ENCODE assay signal across 1 cellular context in the genomic region with DNA sequence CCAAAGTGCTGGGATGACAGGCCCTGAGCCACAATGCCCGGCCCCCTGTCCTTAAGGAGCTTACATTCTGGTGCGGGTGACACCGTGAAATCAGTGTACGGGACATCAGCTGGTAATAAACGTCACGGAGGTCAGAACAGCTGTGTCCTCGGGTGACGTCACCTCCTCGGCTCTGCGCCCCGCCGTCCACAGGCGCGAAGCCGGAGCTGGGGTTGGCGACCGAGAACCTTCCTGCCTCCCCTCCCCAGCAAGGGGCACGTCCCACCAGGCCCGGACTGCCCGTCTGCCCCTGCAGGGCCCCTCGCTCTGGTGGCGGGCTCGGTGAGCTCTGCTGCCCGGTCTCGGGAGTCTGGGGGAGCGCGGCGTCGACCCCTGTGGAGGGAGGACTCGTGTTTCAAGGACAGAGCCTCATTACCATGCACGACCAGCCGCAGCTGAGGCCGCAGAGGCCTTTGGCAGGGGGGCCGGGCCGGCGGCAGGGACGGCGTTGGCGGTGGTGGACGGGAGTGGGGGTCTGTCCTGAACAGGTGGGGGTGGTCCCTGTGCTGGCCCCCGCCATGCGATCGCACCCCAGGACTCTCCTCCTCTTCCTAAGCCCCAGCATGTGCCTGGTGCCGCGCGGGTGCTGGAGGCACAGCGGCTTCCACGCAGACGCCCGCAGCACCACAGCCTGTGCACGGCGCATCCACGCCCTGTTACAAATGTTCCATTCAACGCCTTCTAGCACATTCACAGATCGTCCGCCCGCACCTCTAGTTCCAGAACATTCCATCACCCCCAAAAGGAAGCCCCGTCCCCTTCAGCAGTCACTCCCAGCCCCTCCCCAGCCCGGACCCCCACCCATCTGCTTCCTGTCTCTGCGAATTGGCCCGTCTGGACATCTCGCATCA.
TF ChIP-seq lines count a peak whose summit lies in the region.

No MANE protein-coding gene starts in this region.

TF ChIP-seq in WTC11, 78 proteins besides CTCF, POLR2A, EP300 and RAD21 (continued from another document and continues in another):
- TF ChIP-seq JUN (CRISPR knock-in tag; IDR thresholded peaks at IDR 0.05) = no peak
- TF ChIP-seq NFE2L1 (CRISPR knock-in tag; IDR thresholded peaks at IDR 0.05) = 0 out of 2 replicates have a peak, but pooled peaks have one; percentile 47
- no peak for TF ChIP-seq FOXJ3 (CRISPR knock-in tag; IDR thresholded peaks at IDR 0.05; ENCODE audit: borderline replicate concordance)
- TF ChIP-seq CREM (CRISPR knock-in tag; IDR thresholded peaks at IDR 0.05) = 0 out of 2 replicates have a peak, but pooled peaks have one; percentile 53
- TF ChIP-seq, protein P1, sequence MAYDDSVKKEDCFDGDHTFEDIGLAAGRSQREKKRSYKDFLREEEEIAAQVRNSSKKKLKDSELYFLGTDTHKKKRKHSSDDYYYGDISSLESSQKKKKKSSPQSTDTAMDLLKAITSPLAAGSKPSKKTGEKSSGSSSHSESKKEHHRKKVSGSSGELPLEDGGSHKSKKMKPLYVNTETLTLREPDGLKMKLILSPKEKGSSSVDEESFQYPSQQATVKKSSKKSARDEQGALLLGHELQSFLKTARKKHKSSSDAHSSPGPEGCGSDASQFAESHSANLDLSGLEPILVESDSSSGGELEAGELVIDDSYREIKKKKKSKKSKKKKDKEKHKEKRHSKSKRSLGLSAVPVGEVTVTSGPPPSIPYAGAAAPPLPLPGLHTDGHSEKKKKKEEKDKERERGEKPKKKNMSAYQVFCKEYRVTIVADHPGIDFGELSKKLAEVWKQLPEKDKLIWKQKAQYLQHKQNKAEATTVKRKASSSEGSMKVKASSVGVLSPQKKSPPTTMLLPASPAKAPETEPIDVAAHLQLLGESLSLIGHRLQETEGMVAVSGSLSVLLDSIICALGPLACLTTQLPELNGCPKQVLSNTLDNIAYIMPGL (CRISPR knock-in tag; IDR thresholded peaks at IDR 0.05) = peak; percentile 40; the same call in 1 of the 2 replicates
- TF ChIP-seq, protein P2, sequence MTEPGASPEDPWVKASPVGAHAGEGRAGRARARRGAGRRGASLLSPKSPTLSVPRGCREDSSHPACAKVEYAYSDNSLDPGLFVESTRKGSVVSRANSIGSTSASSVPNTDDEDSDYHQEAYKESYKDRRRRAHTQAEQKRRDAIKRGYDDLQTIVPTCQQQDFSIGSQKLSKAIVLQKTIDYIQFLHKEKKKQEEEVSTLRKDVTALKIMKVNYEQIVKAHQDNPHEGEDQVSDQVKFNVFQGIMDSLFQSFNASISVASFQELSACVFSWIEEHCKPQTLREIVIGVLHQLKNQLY (CRISPR knock-in tag; IDR thresholded peaks at IDR 0.05) = peak; percentile 81; the same call in 1 of the 2 replicates
- TF ChIP-seq IRF2 (CRISPR knock-in tag; IDR thresholded peaks at IDR 0.05; ENCODE audit: borderline replicate concordance, low read depth) = no peak
- no peak for TF ChIP-seq SOX15 (CRISPR knock-in tag; IDR thresholded peaks at IDR 0.05)
- TF ChIP-seq ZNF396 (CRISPR knock-in tag; IDR thresholded peaks at IDR 0.05; ENCODE audit: borderline replicate concordance) = no peak
- no peak for TF ChIP-seq OVOL2 (CRISPR knock-in tag; IDR thresholded peaks at IDR 0.05; ENCODE audit: borderline replicate concordance)
- TF ChIP-seq CREB1 (CRISPR knock-in tag; IDR thresholded peaks at IDR 0.05) = 0 out of 2 replicates have a peak, but pooled peaks have one; percentile 14
- TF ChIP-seq ZNF317 (CRISPR knock-in tag; IDR thresholded peaks at IDR 0.05; ENCODE audit: borderline replicate concordance, low read depth) = no peak
- TF ChIP-seq, protein P3, sequence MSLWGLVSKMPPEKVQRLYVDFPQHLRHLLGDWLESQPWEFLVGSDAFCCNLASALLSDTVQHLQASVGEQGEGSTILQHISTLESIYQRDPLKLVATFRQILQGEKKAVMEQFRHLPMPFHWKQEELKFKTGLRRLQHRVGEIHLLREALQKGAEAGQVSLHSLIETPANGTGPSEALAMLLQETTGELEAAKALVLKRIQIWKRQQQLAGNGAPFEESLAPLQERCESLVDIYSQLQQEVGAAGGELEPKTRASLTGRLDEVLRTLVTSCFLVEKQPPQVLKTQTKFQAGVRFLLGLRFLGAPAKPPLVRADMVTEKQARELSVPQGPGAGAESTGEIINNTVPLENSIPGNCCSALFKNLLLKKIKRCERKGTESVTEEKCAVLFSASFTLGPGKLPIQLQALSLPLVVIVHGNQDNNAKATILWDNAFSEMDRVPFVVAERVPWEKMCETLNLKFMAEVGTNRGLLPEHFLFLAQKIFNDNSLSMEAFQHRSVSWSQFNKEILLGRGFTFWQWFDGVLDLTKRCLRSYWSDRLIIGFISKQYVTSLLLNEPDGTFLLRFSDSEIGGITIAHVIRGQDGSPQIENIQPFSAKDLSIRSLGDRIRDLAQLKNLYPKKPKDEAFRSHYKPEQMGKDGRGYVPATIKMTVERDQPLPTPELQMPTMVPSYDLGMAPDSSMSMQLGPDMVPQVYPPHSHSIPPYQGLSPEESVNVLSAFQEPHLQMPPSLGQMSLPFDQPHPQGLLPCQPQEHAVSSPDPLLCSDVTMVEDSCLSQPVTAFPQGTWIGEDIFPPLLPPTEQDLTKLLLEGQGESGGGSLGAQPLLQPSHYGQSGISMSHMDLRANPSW (CRISPR knock-in tag; conservative IDR thresholded peaks at IDR 0.05; ENCODE audit: low read depth) = no peak
- TF ChIP-seq, protein P4, sequence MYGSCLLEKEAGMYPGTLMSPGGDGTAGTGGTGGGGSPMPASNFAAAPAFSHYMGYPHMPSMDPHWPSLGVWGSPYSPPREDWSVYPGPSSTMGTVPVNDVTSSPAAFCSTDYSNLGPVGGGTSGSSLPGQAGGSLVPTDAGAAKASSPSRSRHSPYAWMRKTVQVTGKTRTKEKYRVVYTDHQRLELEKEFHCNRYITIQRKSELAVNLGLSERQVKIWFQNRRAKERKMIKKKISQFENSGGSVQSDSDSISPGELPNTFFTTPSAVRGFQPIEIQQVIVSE (CRISPR knock-in tag; IDR thresholded peaks at IDR 0.05; ENCODE audit: borderline replicate concordance) = no peak
- TF ChIP-seq, protein P5, sequence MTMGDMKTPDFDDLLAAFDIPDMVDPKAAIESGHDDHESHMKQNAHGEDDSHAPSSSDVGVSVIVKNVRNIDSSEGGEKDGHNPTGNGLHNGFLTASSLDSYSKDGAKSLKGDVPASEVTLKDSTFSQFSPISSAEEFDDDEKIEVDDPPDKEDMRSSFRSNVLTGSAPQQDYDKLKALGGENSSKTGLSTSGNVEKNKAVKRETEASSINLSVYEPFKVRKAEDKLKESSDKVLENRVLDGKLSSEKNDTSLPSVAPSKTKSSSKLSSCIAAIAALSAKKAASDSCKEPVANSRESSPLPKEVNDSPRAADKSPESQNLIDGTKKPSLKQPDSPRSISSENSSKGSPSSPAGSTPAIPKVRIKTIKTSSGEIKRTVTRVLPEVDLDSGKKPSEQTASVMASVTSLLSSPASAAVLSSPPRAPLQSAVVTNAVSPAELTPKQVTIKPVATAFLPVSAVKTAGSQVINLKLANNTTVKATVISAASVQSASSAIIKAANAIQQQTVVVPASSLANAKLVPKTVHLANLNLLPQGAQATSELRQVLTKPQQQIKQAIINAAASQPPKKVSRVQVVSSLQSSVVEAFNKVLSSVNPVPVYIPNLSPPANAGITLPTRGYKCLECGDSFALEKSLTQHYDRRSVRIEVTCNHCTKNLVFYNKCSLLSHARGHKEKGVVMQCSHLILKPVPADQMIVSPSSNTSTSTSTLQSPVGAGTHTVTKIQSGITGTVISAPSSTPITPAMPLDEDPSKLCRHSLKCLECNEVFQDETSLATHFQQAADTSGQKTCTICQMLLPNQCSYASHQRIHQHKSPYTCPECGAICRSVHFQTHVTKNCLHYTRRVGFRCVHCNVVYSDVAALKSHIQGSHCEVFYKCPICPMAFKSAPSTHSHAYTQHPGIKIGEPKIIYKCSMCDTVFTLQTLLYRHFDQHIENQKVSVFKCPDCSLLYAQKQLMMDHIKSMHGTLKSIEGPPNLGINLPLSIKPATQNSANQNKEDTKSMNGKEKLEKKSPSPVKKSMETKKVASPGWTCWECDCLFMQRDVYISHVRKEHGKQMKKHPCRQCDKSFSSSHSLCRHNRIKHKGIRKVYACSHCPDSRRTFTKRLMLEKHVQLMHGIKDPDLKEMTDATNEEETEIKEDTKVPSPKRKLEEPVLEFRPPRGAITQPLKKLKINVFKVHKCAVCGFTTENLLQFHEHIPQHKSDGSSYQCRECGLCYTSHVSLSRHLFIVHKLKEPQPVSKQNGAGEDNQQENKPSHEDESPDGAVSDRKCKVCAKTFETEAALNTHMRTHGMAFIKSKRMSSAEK (CRISPR knock-in tag; IDR thresholded peaks at IDR 0.05; ENCODE audit: borderline replicate concordance) = no peak
- peak; percentile 67; the same call in 1 of the 2 replicates for TF ChIP-seq FOXK1 (CRISPR knock-in tag; IDR thresholded peaks at IDR 0.05)
- TF ChIP-seq, protein P6, sequence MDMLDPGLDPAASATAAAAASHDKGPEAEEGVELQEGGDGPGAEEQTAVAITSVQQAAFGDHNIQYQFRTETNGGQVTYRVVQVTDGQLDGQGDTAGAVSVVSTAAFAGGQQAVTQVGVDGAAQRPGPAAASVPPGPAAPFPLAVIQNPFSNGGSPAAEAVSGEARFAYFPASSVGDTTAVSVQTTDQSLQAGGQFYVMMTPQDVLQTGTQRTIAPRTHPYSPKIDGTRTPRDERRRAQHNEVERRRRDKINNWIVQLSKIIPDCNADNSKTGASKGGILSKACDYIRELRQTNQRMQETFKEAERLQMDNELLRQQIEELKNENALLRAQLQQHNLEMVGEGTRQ (CRISPR knock-in tag; IDR thresholded peaks at IDR 0.05) = no peak
- TF ChIP-seq ZNF121 (CRISPR knock-in tag; IDR thresholded peaks at IDR 0.05) = no peak
- TF ChIP-seq, protein P7, sequence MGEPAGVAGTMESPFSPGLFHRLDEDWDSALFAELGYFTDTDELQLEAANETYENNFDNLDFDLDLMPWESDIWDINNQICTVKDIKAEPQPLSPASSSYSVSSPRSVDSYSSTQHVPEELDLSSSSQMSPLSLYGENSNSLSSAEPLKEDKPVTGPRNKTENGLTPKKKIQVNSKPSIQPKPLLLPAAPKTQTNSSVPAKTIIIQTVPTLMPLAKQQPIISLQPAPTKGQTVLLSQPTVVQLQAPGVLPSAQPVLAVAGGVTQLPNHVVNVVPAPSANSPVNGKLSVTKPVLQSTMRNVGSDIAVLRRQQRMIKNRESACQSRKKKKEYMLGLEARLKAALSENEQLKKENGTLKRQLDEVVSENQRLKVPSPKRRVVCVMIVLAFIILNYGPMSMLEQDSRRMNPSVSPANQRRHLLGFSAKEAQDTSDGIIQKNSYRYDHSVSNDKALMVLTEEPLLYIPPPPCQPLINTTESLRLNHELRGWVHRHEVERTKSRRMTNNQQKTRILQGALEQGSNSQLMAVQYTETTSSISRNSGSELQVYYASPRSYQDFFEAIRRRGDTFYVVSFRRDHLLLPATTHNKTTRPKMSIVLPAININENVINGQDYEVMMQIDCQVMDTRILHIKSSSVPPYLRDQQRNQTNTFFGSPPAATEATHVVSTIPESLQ (CRISPR knock-in tag; IDR thresholded peaks at IDR 0.05) = no peak
- TF ChIP-seq, protein P8, sequence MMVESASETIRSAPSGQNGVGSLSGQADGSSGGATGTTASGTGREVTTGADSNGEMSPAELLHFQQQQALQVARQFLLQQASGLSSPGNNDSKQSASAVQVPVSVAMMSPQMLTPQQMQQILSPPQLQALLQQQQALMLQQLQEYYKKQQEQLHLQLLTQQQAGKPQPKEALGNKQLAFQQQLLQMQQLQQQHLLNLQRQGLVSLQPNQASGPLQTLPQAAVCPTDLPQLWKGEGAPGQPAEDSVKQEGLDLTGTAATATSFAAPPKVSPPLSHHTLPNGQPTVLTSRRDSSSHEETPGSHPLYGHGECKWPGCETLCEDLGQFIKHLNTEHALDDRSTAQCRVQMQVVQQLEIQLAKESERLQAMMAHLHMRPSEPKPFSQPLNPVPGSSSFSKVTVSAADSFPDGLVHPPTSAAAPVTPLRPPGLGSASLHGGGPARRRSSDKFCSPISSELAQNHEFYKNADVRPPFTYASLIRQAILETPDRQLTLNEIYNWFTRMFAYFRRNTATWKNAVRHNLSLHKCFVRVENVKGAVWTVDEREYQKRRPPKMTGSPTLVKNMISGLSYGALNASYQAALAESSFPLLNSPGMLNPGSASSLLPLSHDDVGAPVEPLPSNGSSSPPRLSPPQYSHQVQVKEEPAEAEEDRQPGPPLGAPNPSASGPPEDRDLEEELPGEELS (CRISPR knock-in tag; IDR thresholded peaks at IDR 0.05) = no peak
- TF ChIP-seq, protein P9, sequence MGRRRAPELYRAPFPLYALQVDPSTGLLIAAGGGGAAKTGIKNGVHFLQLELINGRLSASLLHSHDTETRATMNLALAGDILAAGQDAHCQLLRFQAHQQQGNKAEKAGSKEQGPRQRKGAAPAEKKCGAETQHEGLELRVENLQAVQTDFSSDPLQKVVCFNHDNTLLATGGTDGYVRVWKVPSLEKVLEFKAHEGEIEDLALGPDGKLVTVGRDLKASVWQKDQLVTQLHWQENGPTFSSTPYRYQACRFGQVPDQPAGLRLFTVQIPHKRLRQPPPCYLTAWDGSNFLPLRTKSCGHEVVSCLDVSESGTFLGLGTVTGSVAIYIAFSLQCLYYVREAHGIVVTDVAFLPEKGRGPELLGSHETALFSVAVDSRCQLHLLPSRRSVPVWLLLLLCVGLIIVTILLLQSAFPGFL (CRISPR knock-in tag; IDR thresholded peaks at IDR 0.05; ENCODE audit: borderline replicate concordance) = no peak
- no peak for TF ChIP-seq SMAD3 (CRISPR knock-in tag; IDR thresholded peaks at IDR 0.05; ENCODE audit: borderline replicate concordance)
- TF ChIP-seq, protein P10, sequence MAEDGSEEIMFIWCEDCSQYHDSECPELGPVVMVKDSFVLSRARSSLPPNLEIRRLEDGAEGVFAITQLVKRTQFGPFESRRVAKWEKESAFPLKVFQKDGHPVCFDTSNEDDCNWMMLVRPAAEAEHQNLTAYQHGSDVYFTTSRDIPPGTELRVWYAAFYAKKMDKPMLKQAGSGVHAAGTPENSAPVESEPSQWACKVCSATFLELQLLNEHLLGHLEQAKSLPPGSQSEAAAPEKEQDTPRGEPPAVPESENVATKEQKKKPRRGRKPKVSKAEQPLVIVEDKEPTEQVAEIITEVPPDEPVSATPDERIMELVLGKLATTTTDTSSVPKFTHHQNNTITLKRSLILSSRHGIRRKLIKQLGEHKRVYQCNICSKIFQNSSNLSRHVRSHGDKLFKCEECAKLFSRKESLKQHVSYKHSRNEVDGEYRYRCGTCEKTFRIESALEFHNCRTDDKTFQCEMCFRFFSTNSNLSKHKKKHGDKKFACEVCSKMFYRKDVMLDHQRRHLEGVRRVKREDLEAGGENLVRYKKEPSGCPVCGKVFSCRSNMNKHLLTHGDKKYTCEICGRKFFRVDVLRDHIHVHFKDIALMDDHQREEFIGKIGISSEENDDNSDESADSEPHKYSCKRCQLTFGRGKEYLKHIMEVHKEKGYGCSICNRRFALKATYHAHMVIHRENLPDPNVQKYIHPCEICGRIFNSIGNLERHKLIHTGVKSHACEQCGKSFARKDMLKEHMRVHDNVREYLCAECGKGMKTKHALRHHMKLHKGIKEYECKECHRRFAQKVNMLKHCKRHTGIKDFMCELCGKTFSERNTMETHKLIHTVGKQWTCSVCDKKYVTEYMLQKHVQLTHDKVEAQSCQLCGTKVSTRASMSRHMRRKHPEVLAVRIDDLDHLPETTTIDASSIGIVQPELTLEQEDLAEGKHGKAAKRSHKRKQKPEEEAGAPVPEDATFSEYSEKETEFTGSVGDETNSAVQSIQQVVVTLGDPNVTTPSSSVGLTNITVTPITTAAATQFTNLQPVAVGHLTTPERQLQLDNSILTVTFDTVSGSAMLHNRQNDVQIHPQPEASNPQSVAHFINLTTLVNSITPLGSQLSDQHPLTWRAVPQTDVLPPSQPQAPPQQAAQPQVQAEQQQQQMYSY (CRISPR knock-in tag; IDR thresholded peaks at IDR 0.05) = no peak; the same call in 1 of the 2 replicates
- TF ChIP-seq, protein P11, sequence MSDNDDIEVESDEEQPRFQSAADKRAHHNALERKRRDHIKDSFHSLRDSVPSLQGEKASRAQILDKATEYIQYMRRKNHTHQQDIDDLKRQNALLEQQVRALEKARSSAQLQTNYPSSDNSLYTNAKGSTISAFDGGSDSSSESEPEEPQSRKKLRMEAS (CRISPR knock-in tag; IDR thresholded peaks at IDR 0.05) = peak; percentile 78
- no peak for TF ChIP-seq ESRRA (CRISPR knock-in tag; IDR thresholded peaks at IDR 0.05; ENCODE audit: borderline replicate concordance)
- TF ChIP-seq, protein P12, sequence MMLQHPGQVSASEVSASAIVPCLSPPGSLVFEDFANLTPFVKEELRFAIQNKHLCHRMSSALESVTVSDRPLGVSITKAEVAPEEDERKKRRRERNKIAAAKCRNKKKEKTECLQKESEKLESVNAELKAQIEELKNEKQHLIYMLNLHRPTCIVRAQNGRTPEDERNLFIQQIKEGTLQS (CRISPR knock-in tag; conservative IDR thresholded peaks at IDR 0.05) = no peak
- TF ChIP-seq NFYB (CRISPR knock-in tag; conservative IDR thresholded peaks at IDR 0.05; ENCODE audit: low read depth) = no peak
